ENCODE assay signal across 18 cellular contexts in the genomic region with DNA sequence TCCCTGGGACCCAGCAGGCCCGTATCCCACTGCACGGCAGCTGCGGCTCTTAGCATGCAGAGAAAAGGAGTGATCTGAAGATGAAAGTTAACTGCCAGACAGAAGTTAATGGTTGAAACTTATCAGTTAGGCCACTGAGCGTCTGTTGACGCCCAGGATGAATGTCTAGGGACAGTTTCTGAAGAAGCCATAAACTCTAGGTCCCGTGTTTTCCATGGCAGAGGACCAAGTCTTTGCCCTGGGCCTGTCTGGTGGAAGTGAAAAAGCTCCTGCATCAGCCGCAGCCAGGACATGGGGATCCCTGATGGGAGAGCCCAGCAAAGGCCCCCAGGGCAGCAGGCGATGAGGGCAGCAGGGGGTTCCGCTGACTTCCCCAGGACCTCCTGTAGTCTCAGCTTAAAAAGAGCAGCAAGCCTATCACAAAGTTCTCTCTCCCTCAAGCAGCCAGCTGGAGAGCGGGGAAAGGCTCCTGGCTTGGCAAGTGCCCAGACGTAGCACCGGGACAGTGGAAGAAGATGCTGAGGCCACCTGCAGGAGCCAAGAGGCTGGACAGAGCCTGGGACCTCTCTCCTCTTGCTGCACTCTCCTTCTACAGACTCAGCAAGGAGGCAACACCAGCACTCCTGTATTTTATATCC.
DNase-seq lines count a peak whose midpoint lies in the region; ATAC-seq and TF ChIP-seq lines count a peak whose summit lies in the region.
"Had no signal": no experiment of that assay in that cellular context is flagged by ENCODE, and none has a peak within 500 bp of the region (broad histone marks: within the 10 kb centered on the region; RNA-seq: fewer than 3 reads in every experiment).

No MANE protein-coding gene starts in this region.

- DNase-seq in DMS 273 treated with DMSO at 0.1 percent for 48 hours (lab: John Stamatoyannopoulos, UW) = peak; percentile 17
- DNase-seq in SJCRH30 = peak in 1 of 2 experiments; percentile 40
- no peak for DNase-seq in hepatocyte (ENCODE audit: low spot score)
- no peak for DNase-seq in smooth muscle cell (lab: John Stamatoyannopoulos, UW; ENCODE audit: unreplicated experiment)
- DNase-seq in central memory CD4-positive, alpha-beta T cell = no peak
- no peak for DNase-seq in NCI-H1930 (lab: John Stamatoyannopoulos, UW)
- DNase-seq in glutamatergic neuron = no peak
- DNase-seq: activated CD4-positive, alpha-beta T cell treated with anti-CD3 and anti-CD28 coated beads for 36 hours; activated T-cell treated with anti-CD3 and anti-CD28 coated beads, Interleukin-2, amount 50 U/mL, for 24 hours; amniotic stem cell; CD4-positive, CD25-positive, alpha-beta regulatory T cell; effector CD4-positive, alpha-beta T cell; stimulated activated CD4-positive, alpha-beta T cell treated with anti-CD3 and anti-CD28 coated beads, Interleukin-2, amount 100 ng/mL, for 48 hours had no signal

- H3K4me2 ChIP-seq in hepatocyte (peak overlapping the region; percentile 56), smooth muscle cell (peak overlapping the region; percentile 56)

- no peak for ATAC-seq in HG03108 (IDR thresholded peaks at IDR 0.05; ENCODE audit: unreplicated experiment)
- ATAC-seq: activated CD4-positive, alpha-beta T cell treated with anti-CD3 and anti-CD28 coated beads for 36 hours had no signal

- H3K79me2 ChIP-seq in hepatocyte = peaks cover 97% of the 10 kb centered on the region
- peaks cover 74% of the 10 kb centered on the region for H3K79me2 ChIP-seq in smooth muscle cell (ENCODE audit: low read depth)

- H2AFZ ChIP-seq in hepatocyte (no peak overlapping the region), smooth muscle cell (ENCODE audit: low read depth) (no peak overlapping the region)

- H3K27ac Mint-ChIP-seq in glutamatergic neuron (ENCODE audit: unreplicated experiment) = no peak overlapping the region
- H3K27ac Mint-ChIP-seq: activated CD4-positive, alpha-beta T cell treated with anti-CD3 and anti-CD28 coated beads for 36 hours; activated T-cell treated with anti-CD3 and anti-CD28 coated beads, Interleukin-2, amount 50 U/mL, for 24 hours; CD4-positive, CD25-positive, alpha-beta regulatory T cell; T-helper 1 cell treated with Interleukin-12 subunit alpha and Interleukin-12 subunit beta and Interleukin-4 antibody, amounts not matched to agents 30 μg/mL and 1 μg/mL, for 36 hours had no signal

- H3K27me3 ChIP-seq in SJCRH30 = no peaks in the 10 kb centered on the region
- H3K27me3 ChIP-seq in hepatocyte = no peaks in the 10 kb centered on the region
- H3K27me3 ChIP-seq in smooth muscle cell (ENCODE audit: low read depth) = no peaks in the 10 kb centered on the region

- peaks cover 4% of the 10 kb centered on the region for H3K27me3 Mint-ChIP-seq in glutamatergic neuron (ENCODE audit: unreplicated experiment)
- H3K27me3 Mint-ChIP-seq: activated CD4-positive, alpha-beta T cell treated with anti-CD3 and anti-CD28 coated beads for 36 hours; activated T-cell treated with anti-CD3 and anti-CD28 coated beads, Interleukin-2, amount 50 U/mL, for 24 hours; CD4-positive, CD25-positive, alpha-beta regulatory T cell had no signal

- TF ChIP-seq CTCF in hepatocyte (IDR thresholded peaks at IDR 0.05; ENCODE audit: poor library complexity) (no peak), smooth muscle cell (IDR thresholded peaks at IDR 0.05; ENCODE audit: borderline replicate concordance, insufficient read depth, poor library complexity, severe bottlenecking) (no peak), glutamatergic neuron (IDR thresholded peaks at IDR 0.05; ENCODE audit: partially characterized antibody, unreplicated experiment) (no peak)

- H3K4me1 ChIP-seq in SJCRH30 (peaks cover 81% of the 10 kb centered on the region), hepatocyte (ENCODE audit: insufficient read depth) (peaks cover 82% of the 10 kb centered on the region), smooth muscle cell (ENCODE audit: low read depth) (peaks cover 45% of the 10 kb centered on the region)

- H4K20me1 ChIP-seq in hepatocyte (ENCODE audit: insufficient read depth, poor library complexity, severe bottlenecking) (peaks cover 14% of the 10 kb centered on the region), smooth muscle cell (ENCODE audit: low read depth) (no peaks in the 10 kb centered on the region)

- H3K4me3 Mint-ChIP-seq in glutamatergic neuron (ENCODE audit: unreplicated experiment) = no peak overlapping the region
- H3K4me3 Mint-ChIP-seq: activated CD4-positive, alpha-beta T cell treated with anti-CD3 and anti-CD28 coated beads for 36 hours; activated T-cell treated with anti-CD3 and anti-CD28 coated beads, Interleukin-2, amount 50 U/mL, for 24 hours; CD4-positive, CD25-positive, alpha-beta regulatory T cell; T-helper 1 cell treated with Interleukin-12 subunit alpha and Interleukin-12 subunit beta and Interleukin-4 antibody, amounts not matched to agents 30 μg/mL and 1 μg/mL, for 36 hours had no signal

- peaks cover 26% of the 10 kb centered on the region for H3F3A ChIP-seq in smooth muscle cell (ENCODE audit: low read depth)

- H3K36me3 ChIP-seq in SJCRH30 = no peaks in the 10 kb centered on the region
- H3K36me3 ChIP-seq in hepatocyte (replicated peaks; ENCODE audit: insufficient read depth, low read depth) = no peaks in the 10 kb centered on the region
- H3K36me3 ChIP-seq in smooth muscle cell (ENCODE audit: low read depth) = no peaks in the 10 kb centered on the region

- peaks cover 3% of the 10 kb centered on the region for H3K9me3 Mint-ChIP-seq in glutamatergic neuron (ENCODE audit: unreplicated experiment)
- H3K9me3 Mint-ChIP-seq: activated T-cell treated with anti-CD3 and anti-CD28 coated beads, Interleukin-2, amount 50 U/mL, for 24 hours; T-helper 1 cell treated with Interleukin-12 subunit alpha and Interleukin-12 subunit beta and Interleukin-4 antibody, amounts not matched to agents 30 μg/mL and 1 μg/mL, for 36 hours had no signal

- H3K4me1 Mint-ChIP-seq in glutamatergic neuron (ENCODE audit: low read depth, unreplicated experiment) = peaks cover 24% of the 10 kb centered on the region

- no peaks in the 10 kb centered on the region for H3K9me3 ChIP-seq in SJCRH30 (replicated peaks)
- no peaks in the 10 kb centered on the region for H3K9me3 ChIP-seq in hepatocyte (ENCODE audit: low read depth)
- H3K9me3 ChIP-seq in smooth muscle cell (replicated peaks; ENCODE audit: low read depth) = no peaks in the 10 kb centered on the region
- H3K9me3 ChIP-seq: HAP-1, psoas muscle had no signal

- H3K4me3 ChIP-seq in SJCRH30 (no peak overlapping the region), hepatocyte (no peak overlapping the region), smooth muscle cell (no peak overlapping the region)
- H3K4me3 ChIP-seq: HAP-1, psoas muscle had no signal

- H3K36me3 Mint-ChIP-seq in glutamatergic neuron (ENCODE audit: unreplicated experiment) = peaks cover 3% of the 10 kb centered on the region
- H3K36me3 Mint-ChIP-seq: CD4-positive, CD25-positive, alpha-beta regulatory T cell had no signal

- 63% methylated on average over 12 of the region's 12 CpGs for WGBS in hepatocyte (ENCODE audit: low lambda C conversion rate, missing lambda C conversion rate)
- WGBS in smooth muscle cell (ENCODE audit: low lambda C conversion rate) = 48% methylated on average over 12 of the region's 12 CpGs

- H3K27ac ChIP-seq in SJCRH30 (peak overlapping the region; percentile 64), hepatocyte (peak overlapping the region; percentile 83), smooth muscle cell (ENCODE audit: low read depth) (peak overlapping the region; percentile 96)
- H3K27ac ChIP-seq: HL-60, psoas muscle had no signal

- H3K9ac ChIP-seq in smooth muscle cell (ENCODE audit: low read depth) = peak overlapping the region; percentile 49

- no peaks in the 10 kb centered on the region for H3K9me2 ChIP-seq in hepatocyte (replicated peaks; ENCODE audit: insufficient read depth)
